In the genomic region with DNA sequence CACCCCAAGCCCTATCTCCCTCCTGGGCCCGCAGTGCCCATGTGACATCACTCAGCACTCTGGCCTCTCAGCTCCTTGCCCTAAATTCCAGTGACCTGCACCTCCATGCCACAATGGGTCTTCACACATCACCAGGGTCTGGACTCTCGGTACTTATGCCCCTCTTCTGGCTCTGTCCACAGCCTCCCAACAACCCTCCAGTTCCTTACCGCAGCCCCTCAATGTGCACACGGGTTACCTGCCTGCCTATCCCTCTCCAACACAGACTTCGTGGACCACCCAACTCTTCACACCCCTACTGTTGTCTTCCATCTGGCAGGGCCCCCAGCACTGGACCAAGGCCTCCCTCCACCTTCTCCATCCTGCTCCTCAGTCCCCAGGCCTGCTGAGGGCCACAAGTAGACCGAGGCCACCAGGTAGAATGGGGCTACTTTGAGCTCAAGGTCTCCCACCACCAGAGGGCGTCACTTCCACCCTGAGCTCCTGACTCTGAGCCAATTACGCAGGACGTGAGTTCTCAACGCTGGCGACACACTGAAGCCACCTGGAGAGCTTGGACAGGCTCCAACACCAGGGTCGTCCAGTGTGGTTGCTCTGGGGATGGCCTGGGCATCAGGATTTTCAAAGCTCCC, we compare ENCODE assay signal across 11 cellular contexts.
DNase-seq lines count a peak whose midpoint lies in the region; ATAC-seq and TF ChIP-seq lines count a peak whose summit lies in the region.
"Had no signal": no experiment of that assay in that cellular context is flagged by ENCODE, and none has a peak within 500 bp of the region (broad histone marks: within the 10 kb centered on the region; RNA-seq: fewer than 3 reads in every experiment).

No MANE protein-coding gene starts in this region.

- no peaks in the 10 kb centered on the region for H3K4me1 ChIP-seq in mucosa of descending colon (ENCODE audit: low read depth)

- CTCF ChIA-PET in activated CD4-positive, alpha-beta memory T cell treated with anti-CD3 and anti-CD28 coated beads, Interleukin-2, amount 10 ng/mL, durations not matched to agents 7 days and 5 days (lab: Charles Lee): interaction anchor here (0.6 to 2.1 kb wide), 12 partner anchors 8 to 371 kb away, joined by 3 to 29 read pairs (median 4); no protein-coding TSS in a partner anchor

- POLR2A ChIA-PET in activated CD4-positive, alpha-beta memory T cell treated with anti-CD3 and anti-CD28 coated beads, Interleukin-2, amount 10 ng/mL, durations not matched to agents 7 days and 5 days (lab: Charles Lee): no interaction called here

- H3K9me3 ChIP-seq in mucosa of descending colon: no peaks in the 10 kb centered on the region

- peaks cover 13% of the 10 kb centered on the region for H3K27me3 Mint-ChIP-seq in activated CD4-positive, alpha-beta memory T cell treated with anti-CD3 and anti-CD28 coated beads, Interleukin-2, amount 10 ng/mL, durations not matched to agents 7 days and 5 days

- no peak overlapping the region for H3K4me3 ChIP-seq in mucosa of descending colon
- H3K4me3 ChIP-seq: GM23248 had no signal

- peak; percentile 56 for DNase-seq in GM10266 (ENCODE audit: extremely low spot score)
- DNase-seq in HuH-7 (ENCODE audit: low spot score): peak; percentile 25
- peak; percentile 48 for DNase-seq in activated CD4-positive, alpha-beta memory T cell treated with anti-CD3 and anti-CD28 coated beads, Interleukin-2, amount 10 ng/mL, durations not matched to agents 7 days and 5 days
- peak in 2 of 3 donors; percentile 32 to 40 for DNase-seq in mucosa of descending colon
- DNase-seq in RKO (ENCODE audit: low spot score): no peak
- no peak for DNase-seq in activated gamma-delta T cell treated with Interleukin-2 at 50 U/mL for 16 hours
- DNase-seq in activated effector memory CD4-positive, alpha-beta T cell treated with anti-CD3 and anti-CD28 coated beads, Interleukin-2, amount 50 U/mL, for 16 hours: no peak
- DNase-seq: caudate nucleus, GM23248 had no signal

- TF ChIP-seq CTCF in GM10266 (IDR thresholded peaks at IDR 0.05; ENCODE audit: control insufficient read depth, insufficient read depth, low read depth, missing control alignments) (peak; percentile 68), mucosa of descending colon (IDR thresholded peaks at IDR 0.05) (no peak)

- ATAC-seq in mucosa of descending colon (peak; percentile 45), HG03039 (IDR thresholded peaks at IDR 0.05; ENCODE audit: unreplicated experiment) (no peak)
- ATAC-seq: stimulated activated memory B cell treated with anti-CD40 and anti-IgM and Interleukin-4, amounts not matched to agents 10 μg/mL and 1 μg/mL and 100 μg/mL, for 72 hours had no signal

- no peak overlapping the region for H3K27ac Mint-ChIP-seq in activated CD4-positive, alpha-beta memory T cell treated with anti-CD3 and anti-CD28 coated beads, Interleukin-2, amount 10 ng/mL, durations not matched to agents 7 days and 5 days
- H3K27ac Mint-ChIP-seq: stimulated activated memory B cell treated with anti-CD40 and anti-IgM and Interleukin-4, amounts not matched to agents 10 μg/mL and 1 μg/mL and 100 μg/mL, for 72 hours had no signal

- H3K36me3 Mint-ChIP-seq in activated CD4-positive, alpha-beta memory T cell treated with anti-CD3 and anti-CD28 coated beads, Interleukin-2, amount 10 ng/mL, durations not matched to agents 7 days and 5 days (ENCODE audit: low read depth): no peaks in the 10 kb centered on the region
- H3K36me3 Mint-ChIP-seq: stimulated activated memory B cell treated with anti-CD40 and anti-IgM and Interleukin-4, amounts not matched to agents 10 μg/mL and 1 μg/mL and 100 μg/mL, for 72 hours had no signal

- H3K4me1 Mint-ChIP-seq in activated CD4-positive, alpha-beta memory T cell treated with anti-CD3 and anti-CD28 coated beads, Interleukin-2, amount 10 ng/mL, durations not matched to agents 7 days and 5 days: no peaks in the 10 kb centered on the region
- H3K4me1 Mint-ChIP-seq: stimulated activated memory B cell treated with anti-CD40 and anti-IgM and Interleukin-4, amounts not matched to agents 10 μg/mL and 1 μg/mL and 100 μg/mL, for 72 hours had no signal

- no peaks in the 10 kb centered on the region for H3K9me3 Mint-ChIP-seq in activated CD4-positive, alpha-beta memory T cell treated with anti-CD3 and anti-CD28 coated beads, Interleukin-2, amount 10 ng/mL, durations not matched to agents 7 days and 5 days
- H3K9me3 Mint-ChIP-seq: stimulated activated memory B cell treated with anti-CD40 and anti-IgM and Interleukin-4, amounts not matched to agents 10 μg/mL and 1 μg/mL and 100 μg/mL, for 72 hours had no signal

- no peaks in the 10 kb centered on the region for H3K36me3 ChIP-seq in mucosa of descending colon (ENCODE audit: low read depth)

- intact Hi-C loops in mucosa of descending colon (cut with DNase I, micrococcal nuclease): no loop called here

- no peak overlapping the region for H3K4me3 Mint-ChIP-seq in activated CD4-positive, alpha-beta memory T cell treated with anti-CD3 and anti-CD28 coated beads, Interleukin-2, amount 10 ng/mL, durations not matched to agents 7 days and 5 days
- H3K4me3 Mint-ChIP-seq: stimulated activated memory B cell treated with anti-CD40 and anti-IgM and Interleukin-4, amounts not matched to agents 10 μg/mL and 1 μg/mL and 100 μg/mL, for 72 hours had no signal

Comparison
In these comparisons a context has a peak if more than half of its experiments do, and no peak if none do; other contexts are left out.
1. DNase-seq: peak in GM10266 (single experiment), HuH-7 (single experiment), activated CD4-positive, alpha-beta memory T cell treated with anti-CD3 and anti-CD28 coated beads, Interleukin-2, amount 10 ng/mL, durations not matched to agents 7 days and 5 days (single experiment) and mucosa of descending colon (2 of 3); none in RKO (single experiment), activated gamma-delta T cell treated with Interleukin-2 at 50 U/mL for 16 hours (single experiment) and activated effector memory CD4-positive, alpha-beta T cell treated with anti-CD3 and anti-CD28 coated beads, Interleukin-2, amount 50 U/mL, for 16 hours (single experiment).